ENCODE assay signal across 27 cellular contexts in the genomic region with DNA sequence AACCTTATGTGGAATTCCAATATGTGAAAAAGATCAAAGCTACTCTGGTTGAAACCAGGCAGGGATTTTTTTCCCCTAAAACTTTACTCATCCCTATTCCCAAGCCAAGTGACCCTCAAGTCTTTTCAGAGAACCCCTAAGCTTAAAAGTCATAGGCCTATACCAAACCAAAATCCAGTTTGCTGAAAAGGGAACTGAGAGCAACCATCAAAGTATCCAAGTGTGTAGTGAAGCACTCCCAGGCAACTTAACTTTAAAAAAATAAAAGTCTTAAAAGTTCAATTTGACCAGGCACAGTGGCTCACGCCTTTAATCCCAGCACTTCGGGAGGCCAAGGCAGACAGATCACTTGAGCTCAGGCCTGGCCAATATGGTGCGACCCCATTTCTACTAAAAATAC.
"Had no signal": no experiment of that assay in that cellular context is flagged by ENCODE, and none has a peak within 500 bp of the region (broad histone marks: within the 10 kb centered on the region; RNA-seq: fewer than 3 reads in every experiment).

No MANE protein-coding gene starts in this region.

- FAIRE-seq: bronchial epithelial cell, frontal cortex had no signal

- H3K9me3 Mint-ChIP-seq: activated CD8-positive, alpha-beta T cell treated with anti-CD3 and anti-CD28 coated beads for 36 hours; activated naive CD4-positive, alpha-beta T cell treated with anti-CD3 and anti-CD28 coated beads for 36 hours; activated naive CD4-positive, alpha-beta T cell treated with anti-CD3 and anti-CD28 coated beads, Interleukin-2, amount 50 U/mL, for 72 hours; activated naive CD8-positive, alpha-beta T cell treated with anti-CD3 and anti-CD28 coated beads, Interleukin-2, amount 10 ng/mL, durations not matched to agents 7 days and 5 days; activated T-cell treated with anti-CD3 and anti-CD28 coated beads, Interleukin-2, amount 50 U/mL, for 4 hours; activated T-helper 1 cell treated with anti-CD3 and anti-CD28 coated beads, Interleukin-12 subunit alpha, Interleukin-12 subunit beta, Interleukin-2, Interleukin-4 antibody, amounts not matched to agents 30 ng/mL and 10 ng/mL and 1 ng/mL, durations not matched to agents 14 hours and 24 hours and 36 hours; activated T-helper 2 cell treated with anti-CD3 and anti-CD28 coated beads, Interferon-gamma antibody, Interleukin-2, Interleukin-4, amounts not matched to agents 10 μg/mL and 5 μg/mL and 100 μg/mL, durations not matched to agents 14 hours and 24 hours and 36 hours; central memory CD8-positive, alpha-beta T cell; dendritic cell treated with granulocyte-macrophage colony-stimulating factor and Interleukin-4, amounts not matched to agents 40 ng/mL and 50 ng/mL, for 4 days; endodermal cell; T-helper 2 cell treated with Interferon-gamma antibody and Interleukin-4, amounts not matched to agents 5 μg/mL and 100 μg/mL, for 36 hours; WTC11 had no signal

- H3K27ac Mint-ChIP-seq: activated CD8-positive, alpha-beta T cell treated with anti-CD3 and anti-CD28 coated beads for 36 hours; activated naive CD4-positive, alpha-beta T cell treated with anti-CD3 and anti-CD28 coated beads for 36 hours; activated naive CD4-positive, alpha-beta T cell treated with anti-CD3 and anti-CD28 coated beads, Interleukin-2, amount 50 U/mL, for 72 hours; activated naive CD8-positive, alpha-beta T cell treated with anti-CD3 and anti-CD28 coated beads, Interleukin-2, amount 10 ng/mL, durations not matched to agents 7 days and 5 days; activated T-helper 1 cell treated with anti-CD3 and anti-CD28 coated beads, Interleukin-12 subunit alpha, Interleukin-12 subunit beta, Interleukin-2, Interleukin-4 antibody, amounts not matched to agents 30 ng/mL and 10 ng/mL and 1 ng/mL, durations not matched to agents 14 hours and 24 hours and 36 hours; activated T-helper 2 cell treated with anti-CD3 and anti-CD28 coated beads, Interferon-gamma antibody, Interleukin-2, Interleukin-4, amounts not matched to agents 10 μg/mL and 5 μg/mL and 100 μg/mL, durations not matched to agents 14 hours and 24 hours and 36 hours; dendritic cell treated with granulocyte-macrophage colony-stimulating factor and Interleukin-4, amounts not matched to agents 40 ng/mL and 50 ng/mL, for 4 days; endodermal cell; T-helper 17 cell; T-helper 2 cell treated with Interferon-gamma antibody and Interleukin-4, amounts not matched to agents 5 μg/mL and 100 μg/mL, for 36 hours; WTC11 had no signal

- DNase-seq: activated CD4-positive, alpha-beta T cell treated with anti-CD3 and anti-CD28 coated beads for 48 hours; activated CD4-positive, alpha-beta T cell treated with anti-CD3 and anti-CD28 coated beads, Interleukin-2, amount 50 U/mL, for 1 hour; activated CD4-positive, alpha-beta T cell treated with anti-CD3 and anti-CD28 coated beads, Interleukin-2, amount 50 U/mL, for 48 hours; activated CD8-positive, alpha-beta memory T cell treated with anti-CD3 and anti-CD28 coated beads for 24 hours; activated CD8-positive, alpha-beta T cell treated with anti-CD3 and anti-CD28 coated beads for 36 hours; activated effector memory CD4-positive, alpha-beta T cell treated with anti-CD3 and anti-CD28 coated beads, Interleukin-2, amount 50 U/mL, for 16 hours; activated naive CD4-positive, alpha-beta T cell treated with anti-CD3 and anti-CD28 coated beads for 36 hours; activated naive CD8-positive, alpha-beta T cell treated with anti-CD3 and anti-CD28 coated beads, Interleukin-2, amount 10 ng/mL, durations not matched to agents 7 days and 5 days; activated T-cell treated with anti-CD3 and anti-CD28 coated beads, Interleukin-2, amount 50 U/mL, for 4 hours; brain microvascular endothelial cell; dorsolateral prefrontal cortex; effector memory CD4-positive, alpha-beta T cell; endodermal cell; foreskin fibroblast; heart left ventricle; T-helper 1 cell; T-helper 17 cell; T1000 had no signal

- H3K36me3 Mint-ChIP-seq: activated naive CD4-positive, alpha-beta T cell treated with anti-CD3 and anti-CD28 coated beads, Interleukin-2, amount 50 U/mL, for 72 hours; activated naive CD8-positive, alpha-beta T cell treated with anti-CD3 and anti-CD28 coated beads, Interleukin-2, amount 10 ng/mL, durations not matched to agents 7 days and 5 days; WTC11 had no signal

- H3K4me3 Mint-ChIP-seq: activated CD8-positive, alpha-beta T cell treated with anti-CD3 and anti-CD28 coated beads for 36 hours; activated naive CD4-positive, alpha-beta T cell treated with anti-CD3 and anti-CD28 coated beads for 36 hours; activated naive CD8-positive, alpha-beta T cell treated with anti-CD3 and anti-CD28 coated beads, Interleukin-2, amount 10 ng/mL, durations not matched to agents 7 days and 5 days; activated T-cell treated with anti-CD3 and anti-CD28 coated beads, Interleukin-2, amount 50 U/mL, for 4 hours; activated T-helper 1 cell treated with anti-CD3 and anti-CD28 coated beads, Interleukin-12 subunit alpha, Interleukin-12 subunit beta, Interleukin-2, Interleukin-4 antibody, amounts not matched to agents 30 ng/mL and 10 ng/mL and 1 ng/mL, durations not matched to agents 14 hours and 24 hours and 36 hours; central memory CD8-positive, alpha-beta T cell; dendritic cell treated with granulocyte-macrophage colony-stimulating factor and Interleukin-4, amounts not matched to agents 40 ng/mL and 50 ng/mL, for 4 days; endodermal cell; T-helper 17 cell; T-helper 2 cell treated with Interferon-gamma antibody and Interleukin-4, amounts not matched to agents 5 μg/mL and 100 μg/mL, for 36 hours; WTC11 had no signal

- H3K4me1 Mint-ChIP-seq: activated naive CD8-positive, alpha-beta T cell treated with anti-CD3 and anti-CD28 coated beads, Interleukin-2, amount 10 ng/mL, durations not matched to agents 7 days and 5 days; central memory CD8-positive, alpha-beta T cell; T-helper 17 cell had no signal

- H3K27me3 Mint-ChIP-seq: dendritic cell treated with granulocyte-macrophage colony-stimulating factor and Interleukin-4, amounts not matched to agents 40 ng/mL and 50 ng/mL, for 4 days had no signal
